8 cellular contexts compared by ENCODE assay signal in the genomic region with DNA sequence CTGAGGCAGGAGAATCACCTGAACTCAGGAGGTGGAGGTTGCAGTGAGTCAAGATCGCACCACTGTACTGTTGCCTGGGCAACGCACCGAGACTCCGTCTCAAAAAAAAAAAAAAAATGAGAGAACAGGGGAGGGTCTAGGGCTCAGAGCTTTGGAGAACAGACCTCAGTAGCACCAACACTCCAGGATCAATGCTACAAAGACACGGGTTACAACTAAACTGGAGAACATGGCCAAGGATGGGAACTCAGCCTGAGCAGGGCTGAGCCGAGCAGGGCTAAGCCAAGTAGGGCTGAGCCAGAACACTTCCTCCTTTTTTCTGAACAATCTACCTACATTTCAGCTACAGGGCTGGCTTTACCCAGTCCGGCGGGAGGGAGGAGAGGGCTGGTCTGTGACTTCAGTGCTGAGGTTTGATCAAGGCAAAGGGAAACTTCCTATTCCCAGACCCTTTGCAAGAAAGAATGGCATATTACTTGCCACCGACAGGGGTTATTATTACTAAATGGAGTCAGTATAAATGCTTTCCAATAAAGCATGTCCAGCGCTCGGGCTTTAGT. TPM values are rescaled to one million over a fixed set of nuclear protein-coding genes. Genes with fewer than 3 reads are reported as not detected.
DNase-seq lines count a peak whose midpoint lies in the region; ATAC-seq and TF ChIP-seq lines count a peak whose summit lies in the region.

No MANE protein-coding gene starts in this region.

- peak overlapping the region; percentile 81 for H3K9ac ChIP-seq in PC-3 (ENCODE audit: low read length)
- no peak overlapping the region for H3K9ac ChIP-seq in iPS-15b (ENCODE audit: low read depth, low read length)

- DNase-seq in PC-3, result no peak
- peak; percentile 51 for DNase-seq in activated naive CD8-positive, alpha-beta T cell treated with anti-CD3 and anti-CD28 coated beads for 36 hours
- DNase-seq in SHP77 treated with DMSO at 0.1 percent for 48 hours (lab: John Stamatoyannopoulos, UW), result no peak

- H3K27me3 Mint-ChIP-seq in activated naive CD8-positive, alpha-beta T cell treated with anti-CD3 and anti-CD28 coated beads for 36 hours, result no peaks in the 10 kb centered on the region
- no peaks in the 10 kb centered on the region for H3K27me3 Mint-ChIP-seq in stimulated activated memory B cell treated with anti-CD40 and anti-IgM and Interleukin-4, amounts not matched to agents 10 μg/mL and 1 μg/mL and 100 μg/mL, for 72 hours

- H3K4me3 Mint-ChIP-seq in activated naive CD8-positive, alpha-beta T cell treated with anti-CD3 and anti-CD28 coated beads for 36 hours, result peak overlapping the region; percentile 89
- H3K4me3 Mint-ChIP-seq in stimulated activated memory B cell treated with anti-CD40 and anti-IgM and Interleukin-4, amounts not matched to agents 10 μg/mL and 1 μg/mL and 100 μg/mL, for 72 hours, result peak overlapping the region; percentile 89

- H3K4me1 ChIP-seq in PC-3 (ENCODE audit: insufficient read depth, low read length) (peaks cover 30% of the 10 kb centered on the region), iPS-15b (ENCODE audit: control insufficient read depth, insufficient read depth, low read length) (peaks cover 17% of the 10 kb centered on the region)

- peak; percentile 45 for ATAC-seq in GM18867 (IDR thresholded peaks at IDR 0.05; ENCODE audit: unreplicated experiment)
- ATAC-seq in HG03045 (IDR thresholded peaks at IDR 0.05; ENCODE audit: unreplicated experiment), result peak; percentile 61
- peak; percentile 68 for ATAC-seq in PC-3
- ATAC-seq in stimulated activated memory B cell treated with anti-CD40 and anti-IgM and Interleukin-4, amounts not matched to agents 10 μg/mL and 1 μg/mL and 100 μg/mL, for 72 hours, result peak; percentile 76

- no peaks in the 10 kb centered on the region for H4K20me1 ChIP-seq in PC-3 (ENCODE audit: low read length)

- H3K36me3 Mint-ChIP-seq in activated naive CD8-positive, alpha-beta T cell treated with anti-CD3 and anti-CD28 coated beads for 36 hours, result peaks cover 40% of the 10 kb centered on the region
- H3K36me3 Mint-ChIP-seq in stimulated activated memory B cell treated with anti-CD40 and anti-IgM and Interleukin-4, amounts not matched to agents 10 μg/mL and 1 μg/mL and 100 μg/mL, for 72 hours, result peaks cover 5% of the 10 kb centered on the region

- H3K4me1 Mint-ChIP-seq in activated naive CD8-positive, alpha-beta T cell treated with anti-CD3 and anti-CD28 coated beads for 36 hours, result peaks cover 71% of the 10 kb centered on the region
- H3K4me1 Mint-ChIP-seq in stimulated activated memory B cell treated with anti-CD40 and anti-IgM and Interleukin-4, amounts not matched to agents 10 μg/mL and 1 μg/mL and 100 μg/mL, for 72 hours, result peaks cover 66% of the 10 kb centered on the region

- peak overlapping the region; percentile 86 for H3K4me2 ChIP-seq in PC-3 (ENCODE audit: low read length)

- H3K27me3 ChIP-seq in PC-3 (ENCODE audit: low read length) (no peaks in the 10 kb centered on the region), iPS-15b (ENCODE audit: control insufficient read depth, insufficient read depth, low read length) (no peaks in the 10 kb centered on the region)

- H3K36me3 ChIP-seq in PC-3 (ENCODE audit: low read depth, low read length) (no peaks in the 10 kb centered on the region), iPS-15b (ENCODE audit: control insufficient read depth, insufficient read depth, low read length) (no peaks in the 10 kb centered on the region)

- H3F3A ChIP-seq in PC-3 (ENCODE audit: low read length, unreplicated experiment), result no peaks in the 10 kb centered on the region

- H2AFZ ChIP-seq in PC-3 (ENCODE audit: low read length), result peak overlapping the region; percentile 82

- no peaks in the 10 kb centered on the region for H3K9me2 ChIP-seq in PC-3 (replicated peaks; ENCODE audit: low read length)

- no peak for TF ChIP-seq CTCF in 22Rv1 (IDR thresholded peaks at IDR 0.05)
- no peak for TF ChIP-seq CTCF in PC-3 (conservative IDR thresholded peaks at IDR 0.05; ENCODE audit: low read depth, low read length)

- H3K9me3 ChIP-seq in PC-3 (ENCODE audit: low read length) (no peaks in the 10 kb centered on the region), iPS-15b (ENCODE audit: control insufficient read depth, insufficient read depth, low read length) (no peaks in the 10 kb centered on the region)

- intact Hi-C loops in PC-3 (cut with micrococcal nuclease), result no loop called here

- POLR2A ChIA-PET in PC-3 (lab: Charles Lee; ENCODE audit: unreplicated experiment), result no interaction called here

- CTCF ChIA-PET in PC-3 (lab: Charles Lee), result no interaction called here

- H3K4me3 ChIP-seq in PC-3 (ENCODE audit: low read length) (peak overlapping the region; percentile 81), iPS-15b (ENCODE audit: low read depth, low read length) (peak overlapping the region; percentile 14)

- H3K9me3 Mint-ChIP-seq in activated naive CD8-positive, alpha-beta T cell treated with anti-CD3 and anti-CD28 coated beads for 36 hours, result peaks cover under 1% of the 10 kb centered on the region
- no peaks in the 10 kb centered on the region for H3K9me3 Mint-ChIP-seq in stimulated activated memory B cell treated with anti-CD40 and anti-IgM and Interleukin-4, amounts not matched to agents 10 μg/mL and 1 μg/mL and 100 μg/mL, for 72 hours

- H3K79me2 ChIP-seq in PC-3 (ENCODE audit: low read length), result peaks cover 34% of the 10 kb centered on the region

- peak overlapping the region; percentile 99 for H3K27ac Mint-ChIP-seq in activated naive CD8-positive, alpha-beta T cell treated with anti-CD3 and anti-CD28 coated beads for 36 hours
- H3K27ac Mint-ChIP-seq in stimulated activated memory B cell treated with anti-CD40 and anti-IgM and Interleukin-4, amounts not matched to agents 10 μg/mL and 1 μg/mL and 100 μg/mL, for 72 hours, result peak overlapping the region; percentile 95

- H3K27ac ChIP-seq in 22Rv1, result peak overlapping the region; percentile 53
- peak overlapping the region; percentile 95 for H3K27ac ChIP-seq in PC-3 (ENCODE audit: low read length)

- BruUV-seq in PC-3 (replicated peaks; lab: Mats Ljungman, UMichigan), result no TSS peak

RNA-seq across cellular contexts. Expression of gene CASP8, which starts 2.9 kb away (rescaled TPM):
- 22.2 and 29.4 TPM in 2 replicates for total RNA-seq in PC-3 (2014; rRNA removed)
- total RNA-seq in activated naive CD8-positive, alpha-beta T cell treated with anti-CD3 and anti-CD28 coated beads for 36 hours, result 10 to 100 TPM; 36.2 to 37.9 TPM
